In genomic region chr11:103730151-103730940, GRCh38 we compare ENCODE assay signal across 20 cellular contexts.
DNase-seq lines count a peak whose midpoint lies in the region; ATAC-seq and TF ChIP-seq lines count a peak whose summit lies in the region.
"Had no signal": no experiment of that assay in that cellular context is flagged by ENCODE, and none has a peak within 500 bp of the region (broad histone marks: within the 10 kb centered on the region; RNA-seq: fewer than 3 reads in every experiment).

No MANE protein-coding gene starts in this region.

- no peaks in the 10 kb centered on the region for H3K23me2 ChIP-seq in H9 (ENCODE audit: insufficient read length, low read depth, low read length, poor library complexity, severe bottlenecking)

- no peak overlapping the region for H3T11ph ChIP-seq in H9 (ENCODE audit: low read length)

- H3K36me3 Mint-ChIP-seq in endodermal cell (ENCODE audit: low read depth) (peaks cover 10% of the 10 kb centered on the region), neural crest cell (ENCODE audit: low read depth) (peaks cover 4% of the 10 kb centered on the region), H9 (ENCODE audit: insufficient read depth in 1 of 3, low read depth in 3 of 3) (peaks cover 15 to 25% (median 16%) of the 10 kb centered on the region in 3 experiments)

- ATAC-seq in PC-3 (peak; percentile 53), HG03139 (IDR thresholded peaks at IDR 0.05; ENCODE audit: unreplicated experiment) (no peak)
- ATAC-seq: activated CD4-positive, CD25-positive, alpha-beta regulatory T cell treated with anti-CD3 and anti-CD28 coated beads, Interleukin-2, amount 50 U/mL, for 24 hours; activated naive CD4-positive, alpha-beta T cell treated with anti-CD3 and anti-CD28 coated beads, Interleukin-2, amount 50 U/mL, for 72 hours; HepG2; Panc1; right cardiac atrium had no signal

- no peak overlapping the region for H2BK20ac ChIP-seq in H9 (ENCODE audit: low read depth, low read length, poor library complexity, severe bottlenecking)

- no peak overlapping the region for H3K18ac ChIP-seq in H9 (ENCODE audit: insufficient read length, low read depth, low read length)

- H3K27ac Mint-ChIP-seq in endodermal cell (no peak overlapping the region), neural crest cell (ENCODE audit: unreplicated experiment) (peak overlapping the region; percentile 81), H9 (peak overlapping the region in 1 of 3 experiments; percentile 83; a peak in 2 of 7 replicates)
- H3K27ac Mint-ChIP-seq: activated naive CD4-positive, alpha-beta T cell treated with anti-CD3 and anti-CD28 coated beads, Interleukin-2, amount 50 U/mL, for 72 hours; naive B cell had no signal

- no peak overlapping the region for H4K5ac ChIP-seq in H9 (ENCODE audit: insufficient read length, low read depth, low read length)

- H2AFZ ChIP-seq in PC-3 (ENCODE audit: low read length) (no peak overlapping the region), H9 (ENCODE audit: low read length) (no peak overlapping the region)
- H2AFZ ChIP-seq: hepatocyte had no signal

- CTCF ChIA-PET in PC-3 (lab: Charles Lee): no interaction called here

- H4K20me1 ChIP-seq in PC-3 (ENCODE audit: low read length) (no peaks in the 10 kb centered on the region), H9 (ENCODE audit: control insufficient read depth, insufficient read depth, insufficient read length) (no peaks in the 10 kb centered on the region)

- H3K36me3 ChIP-seq in PC-3 (ENCODE audit: low read depth, low read length) (no peaks in the 10 kb centered on the region), endodermal cell (ENCODE audit: control insufficient read depth, insufficient read depth, low read length) (no peaks in the 10 kb centered on the region)
- H3K36me3 ChIP-seq: left ventricle myocardium inferior, transverse colon had no signal

- H3K9ac ChIP-seq in PC-3 (ENCODE audit: low read length) (no peak overlapping the region), endodermal cell (ENCODE audit: extremely low read depth, low read length, poor library complexity, severe bottlenecking) (no peak overlapping the region), H9 (ENCODE audit: extremely low read depth, insufficient read length, low read length) (no peak overlapping the region)

- H3K9me3 Mint-ChIP-seq in endodermal cell (peaks cover 33% of the 10 kb centered on the region), neural crest cell (peaks cover 13% of the 10 kb centered on the region), H9 (peaks cover 26% of the 10 kb centered on the region in 2 experiments)

- H4K8ac ChIP-seq in H9 (replicated peaks; ENCODE audit: insufficient read length, low read depth, low read length): no peak overlapping the region

- H3K4me1 ChIP-seq in PC-3 (ENCODE audit: insufficient read depth, low read length) (no peaks in the 10 kb centered on the region), endodermal cell (ENCODE audit: control insufficient read depth, insufficient read depth, low read length) (no peaks in the 10 kb centered on the region), H9 (ENCODE audit: insufficient read depth, low read length) (no peaks in the 10 kb centered on the region; the same call in 1 of the 2 replicates)

- DNase-seq in EH (ENCODE audit: low read depth) (peak; percentile 13), PC-3 (peak; percentile 34), endodermal cell (no peak), neural crest cell (ENCODE audit: low read depth, low spot score) (no peak), H9 (no peak), DMS114 treated with DMSO at 0.1 percent for 48 hours (lab: John Stamatoyannopoulos, UW; ENCODE audit: unreplicated experiment) (no peak), NCI-H1092 (lab: John Stamatoyannopoulos, UW) (no peak)
- DNase-seq: left ventricle myocardium inferior; naive B cell; NCI-H1092 treated with DMSO at 0.1 percent for 48 hours; NCI-H345; right cardiac atrium; stimulated activated CD4-positive, alpha-beta T cell treated with anti-CD3 and anti-CD28 coated beads, Interleukin-4, amount 100 ng/mL, for 1 hour; transverse colon had no signal

- H3K4me2 ChIP-seq in PC-3 (ENCODE audit: low read length) (no peak overlapping the region), H9 (ENCODE audit: insufficient read depth, insufficient read length, low read length) (no peak overlapping the region)
- H3K4me2 ChIP-seq: hepatocyte had no signal

- H3K4me3 Mint-ChIP-seq in endodermal cell (no peak overlapping the region), neural crest cell (peak overlapping the region; percentile 12), H9 (no peak overlapping the region)
- H3K4me3 Mint-ChIP-seq: naive B cell had no signal

- H3K79me2 ChIP-seq in PC-3 (ENCODE audit: low read length): no peaks in the 10 kb centered on the region
- no peaks in the 10 kb centered on the region for H3K79me2 ChIP-seq in H9 (ENCODE audit: insufficient read depth, low read length)
- H3K79me2 ChIP-seq: hepatocyte had no signal

- no peak overlapping the region for H2BK15ac ChIP-seq in H9 (ENCODE audit: low read depth, low read length)

- H2BK120ac ChIP-seq in H9 (ENCODE audit: low read depth, low read length, poor library complexity, severe bottlenecking): no peak overlapping the region

- no peak overlapping the region for H2BK12ac ChIP-seq in H9 (ENCODE audit: insufficient read length, low read depth, low read length)

- H3K9me3 ChIP-seq in PC-3 (ENCODE audit: low read length): no peaks in the 10 kb centered on the region
- peaks cover 33% of the 10 kb centered on the region for H3K9me3 ChIP-seq in endodermal cell (ENCODE audit: control insufficient read depth, low read length)
- peaks cover 15% of the 10 kb centered on the region for H3K9me3 ChIP-seq in H9 (ENCODE audit: control insufficient read depth, low read depth, low read length)
- H3K9me3 ChIP-seq: transverse colon had no signal

- H3F3A ChIP-seq in PC-3 (ENCODE audit: low read length, unreplicated experiment): no peaks in the 10 kb centered on the region

- no peak for TF ChIP-seq CTCF in PC-3 (conservative IDR thresholded peaks at IDR 0.05; ENCODE audit: low read depth, low read length)
- no peak for TF ChIP-seq CTCF in endodermal cell (conservative IDR thresholded peaks at IDR 0.05)
- no peak for TF ChIP-seq CTCF in neural crest cell (conservative IDR thresholded peaks at IDR 0.05)
- no peak for TF ChIP-seq CTCF in H9 (conservative IDR thresholded peaks at IDR 0.05)

- H3K14ac ChIP-seq in H9 (ENCODE audit: insufficient read depth, low read length): no peak overlapping the region

- H3K79me1 ChIP-seq in H9 (ENCODE audit: insufficient read depth, low read depth, low read length, poor library complexity, severe bottlenecking): no peaks in the 10 kb centered on the region

- 62 to 94% methylated on average over 1 to 2 of the region's 2 CpGs for WGBS in endodermal cell (ENCODE audit: insufficient coverage in 1 of 2, insufficient read length in 1 of 2), 2 experiments
- no CpG with 5 or more reads among the region's 2 CpGs for WGBS in H9 (ENCODE audit: extremely low coverage, insufficient read length, low lambda C conversion rate)

- no peak overlapping the region for H2AK5ac ChIP-seq in H9 (ENCODE audit: insufficient read length, low read length)

- H3K23ac ChIP-seq in H9 (ENCODE audit: insufficient read length, low read depth, low read length): no peak overlapping the region

- H3K4me3 ChIP-seq in PC-3 (ENCODE audit: low read length) (no peak overlapping the region), endodermal cell (ENCODE audit: low read length) (no peak overlapping the region)
- H3K4me3 ChIP-seq: hepatocyte, left ventricle myocardium inferior, transverse colon had no signal

- H3K4ac ChIP-seq in H9 (ENCODE audit: low read depth, low read length): no peak overlapping the region

- H3K27ac ChIP-seq in PC-3 (ENCODE audit: low read length): no peak overlapping the region
- H3K27ac ChIP-seq in endodermal cell (ENCODE audit: low read depth, low read length): peak overlapping the region; percentile 67
- no peak overlapping the region for H3K27ac ChIP-seq in H9 (ENCODE audit: insufficient read length, low read depth, low read length)
- H3K27ac ChIP-seq: hepatocyte, left ventricle myocardium inferior, transverse colon had no signal

- intact Hi-C loops in PC-3 (cut with micrococcal nuclease): no loop called here

- H3K4me1 Mint-ChIP-seq in endodermal cell (no peaks in the 10 kb centered on the region), neural crest cell (peaks cover 7% of the 10 kb centered on the region), H9 (peaks cover 0 to 3% of the 10 kb centered on the region in 2 experiments; a peak in 2 of 4 replicates)
- H3K4me1 Mint-ChIP-seq: naive B cell had no signal

- BruUV-seq in PC-3 (replicated peaks; lab: Mats Ljungman, UMichigan): no TSS peak

- H3K56ac ChIP-seq in H9 (ENCODE audit: insufficient read length, low read depth, low read length): no peak overlapping the region

- no peaks in the 10 kb centered on the region for H3K27me3 Mint-ChIP-seq in endodermal cell (ENCODE audit: insufficient read depth)
- H3K27me3 Mint-ChIP-seq in neural crest cell (ENCODE audit: low read depth): no peaks in the 10 kb centered on the region
- no peaks in the 10 kb centered on the region for H3K27me3 Mint-ChIP-seq in H9 (ENCODE audit: low read depth)

- no peaks in the 10 kb centered on the region for H3K9me2 ChIP-seq in PC-3 (replicated peaks; ENCODE audit: low read length)

- no peak overlapping the region for H4K91ac ChIP-seq in H9 (ENCODE audit: insufficient read length, low read depth, low read length)

- POLR2A ChIA-PET in PC-3 (lab: Charles Lee; ENCODE audit: unreplicated experiment): no interaction called here

- no peak overlapping the region for H2BK5ac ChIP-seq in H9 (ENCODE audit: insufficient read length, low read length)

- H3K27me3 ChIP-seq in PC-3 (ENCODE audit: low read length) (no peaks in the 10 kb centered on the region), endodermal cell (ENCODE audit: control insufficient read depth, insufficient read depth, low read length, poor library complexity, severe bottlenecking) (no peaks in the 10 kb centered on the region), H9 (ENCODE audit: insufficient read depth, low read length) (no peaks in the 10 kb centered on the region)
- H3K27me3 ChIP-seq: hepatocyte, transverse colon had no signal

Comparison
In these comparisons a context has a peak if more than half of its experiments do, and no peak if none do; other contexts are left out.
1. DNase-seq: peak in EH (single experiment) and PC-3 (single experiment); none in endodermal cell (single experiment), neural crest cell (single experiment), H9 (single experiment), DMS114 treated with DMSO at 0.1 percent for 48 hours (single experiment) and NCI-H1092 (single experiment).